1 cellular context compared by ENCODE assay signal in genomic region chr11:116278076-116278475, GRCh38.
TF ChIP-seq lines count a peak whose summit lies in the region.

No MANE protein-coding gene starts in this region.

TF ChIP-seq in SK-N-SH, 30 proteins besides CTCF, POLR2A, EP300 and RAD21 (continued from another document):
- TF ChIP-seq CHD2 (IDR thresholded peaks at IDR 0.05; ENCODE audit: low read length, partially characterized antibody) (no peak), SIN3A (IDR thresholded peaks at IDR 0.05; ENCODE audit: borderline replicate concordance, low read depth, low read length) (no peak), USF2 (IDR thresholded peaks at IDR 0.05; ENCODE audit: borderline replicate concordance, low read depth, low read length) (no peak)
